ENCODE assay signal across 21 cellular contexts in genomic region chr2:120826716-120827410, GRCh38.
DNase-seq lines count a peak whose midpoint lies in the region; ATAC-seq and TF ChIP-seq lines count a peak whose summit lies in the region.
"Had no signal": no experiment of that assay in that cellular context is flagged by ENCODE, and none has a peak within 500 bp of the region (broad histone marks: within the 10 kb centered on the region; RNA-seq: fewer than 3 reads in every experiment).

No MANE protein-coding gene starts in this region.

- H3K27ac ChIP-seq in muscle layer of colon (ENCODE audit: low read depth, low read length) (peak overlapping the region; percentile 70), tibial artery (no peak overlapping the region)
- H3K27ac ChIP-seq: ovary, upper lobe of left lung had no signal

- ATAC-seq in HG03354 (IDR thresholded peaks at IDR 0.05; ENCODE audit: poor library complexity, severe bottlenecking, unreplicated experiment) (no peak), GM21529 (IDR thresholded peaks at IDR 0.05; ENCODE audit: unreplicated experiment) (no peak)
- ATAC-seq: stimulated activated naive CD8-positive, alpha-beta T cell treated with anti-CD3 and anti-CD28 coated beads, Interleukin-15, amount 100 ng/mL, for 72 hours; T-cell had no signal

- DNase-seq in NCI-H1092 treated with DMSO at 0.1 percent for 48 hours (lab: John Stamatoyannopoulos, UW) (peak; percentile 15), NCI-H1092 (lab: John Stamatoyannopoulos, UW) (no peak), tibial artery (peak; percentile 21 to 55), NCI-H748 treated with DMSO at 0.1 percent for 48 hours (lab: John Stamatoyannopoulos, UW) (no peak)
- DNase-seq: 8988T; activated CD4-positive, alpha-beta T cell treated with anti-CD3 and anti-CD28 coated beads for 4 hours; BE2C; Calu3; glutamatergic neuron; NCI-H69; SIG-M5; stimulated activated CD4-positive, alpha-beta T cell treated with anti-CD3 and anti-CD28 coated beads, Interleukin-4, amount 100 ng/mL, for 1 hour; stimulated activated naive CD8-positive, alpha-beta T cell treated with anti-CD3 and anti-CD28 coated beads, Interleukin-15, amount 100 ng/mL, for 72 hours; T-cell; upper lobe of left lung had no signal

- H3K9me3 ChIP-seq in muscle layer of colon (ENCODE audit: low read length) (no peaks in the 10 kb centered on the region), tibial artery (no peaks in the 10 kb centered on the region)
- H3K9me3 ChIP-seq: BE2C, ovary, upper lobe of left lung had no signal

- no peaks in the 10 kb centered on the region for H3K27me3 Mint-ChIP-seq in brain
- H3K27me3 Mint-ChIP-seq: activated naive CD8-positive, alpha-beta T cell; stimulated activated naive CD8-positive, alpha-beta T cell treated with anti-CD3 and anti-CD28 coated beads, Interleukin-15, amount 100 ng/mL, for 72 hours; T-cell had no signal

- H3K27me3 ChIP-seq in muscle layer of colon (ENCODE audit: control insufficient read depth in 1 of 2, insufficient read depth in 2 of 2, low read length in 2 of 2) (no peaks in the 10 kb centered on the region), tibial artery (no peaks in the 10 kb centered on the region)
- H3K27me3 ChIP-seq: BE2C, ovary, upper lobe of left lung had no signal

- H3K9ac ChIP-seq in muscle layer of colon (ENCODE audit: low read length), result no peak overlapping the region

- peaks cover 93% of the 10 kb centered on the region for H3K4me1 Mint-ChIP-seq in brain
- H3K4me1 Mint-ChIP-seq: stimulated activated naive CD8-positive, alpha-beta T cell treated with anti-CD3 and anti-CD28 coated beads, Interleukin-15, amount 100 ng/mL, for 72 hours; T-cell had no signal

- H3K4me3 ChIP-seq in muscle layer of colon (ENCODE audit: low read depth in 1 of 2, low read length in 2 of 2) (peak overlapping the region in 1 of 2 donors; percentile 33), tibial artery (no peak overlapping the region)
- H3K4me3 ChIP-seq: ovary, upper lobe of left lung had no signal

- peaks cover 0 to 2% (median 0%) of the 10 kb centered on the region in 5 experiments for H3K9me3 Mint-ChIP-seq in brain
- H3K9me3 Mint-ChIP-seq: stimulated activated naive CD8-positive, alpha-beta T cell treated with anti-CD3 and anti-CD28 coated beads, Interleukin-15, amount 100 ng/mL, for 72 hours; T-cell had no signal

- intact Hi-C loops in tibial artery (cut with DNase I; ENCODE audit: low total_unique reads), result no loop called here

- no peaks in the 10 kb centered on the region for H3K36me3 Mint-ChIP-seq in brain
- H3K36me3 Mint-ChIP-seq: activated naive CD8-positive, alpha-beta T cell; T-cell had no signal

- H3K4me1 ChIP-seq in muscle layer of colon (ENCODE audit: insufficient read depth, low read length) (peaks cover 53% of the 10 kb centered on the region), tibial artery (peaks cover 0 to 31% (median 16%) of the 10 kb centered on the region in 4 donors)

- no peak for TF ChIP-seq CTCF in brain (conservative IDR thresholded peaks at IDR 0.05)
- TF ChIP-seq CTCF in tibial artery (IDR thresholded peaks at IDR 0.05), result no peak

- H3K27ac Mint-ChIP-seq in brain, result peak overlapping the region in 4 of 5 experiments; percentile 73 to 93 (median 80)
- H3K27ac Mint-ChIP-seq: activated naive CD8-positive, alpha-beta T cell; stimulated activated naive CD8-positive, alpha-beta T cell treated with anti-CD3 and anti-CD28 coated beads, Interleukin-15, amount 100 ng/mL, for 72 hours; T-cell had no signal

- H3K36me3 ChIP-seq in muscle layer of colon (ENCODE audit: insufficient read depth, low read length), result no peaks in the 10 kb centered on the region
- no peaks in the 10 kb centered on the region for H3K36me3 ChIP-seq in tibial artery
- H3K36me3 ChIP-seq: BE2C, ovary, upper lobe of left lung had no signal

- no peak overlapping the region for H3K4me3 Mint-ChIP-seq in brain
- H3K4me3 Mint-ChIP-seq: activated naive CD8-positive, alpha-beta T cell; stimulated activated naive CD8-positive, alpha-beta T cell treated with anti-CD3 and anti-CD28 coated beads, Interleukin-15, amount 100 ng/mL, for 72 hours; T-cell had no signal

Comparison
In these comparisons a context has a peak if more than half of its experiments do, and no peak if none do; other contexts are left out.
1. DNase-seq: peak in NCI-H1092 treated with DMSO at 0.1 percent for 48 hours (single experiment) and tibial artery (2 of 2); none in NCI-H1092 (single experiment) and NCI-H748 treated with DMSO at 0.1 percent for 48 hours (single experiment).